Comparison of ENCODE assay signal across 5 cellular contexts in the genomic region with DNA sequence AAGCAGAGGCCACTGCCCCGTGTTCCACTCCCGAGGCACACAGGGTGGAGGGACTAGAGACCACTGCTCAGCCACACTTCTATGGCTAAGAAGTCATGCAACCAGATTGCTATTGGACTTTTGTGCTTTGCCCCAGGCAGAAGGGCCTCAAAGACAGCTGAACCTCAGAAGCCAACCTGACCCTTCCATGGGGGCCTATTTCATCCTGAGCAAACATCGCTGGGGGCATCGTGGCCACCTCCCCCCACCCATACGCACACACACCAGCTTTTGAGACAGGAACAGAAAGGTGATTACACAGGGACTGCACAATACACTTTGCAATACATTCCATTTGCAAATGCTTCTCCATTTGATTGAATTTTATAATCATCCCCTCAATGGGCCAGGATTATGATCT. TPM values are rescaled to one million over a fixed set of nuclear protein-coding genes. Genes with fewer than 3 reads are reported as not detected.
"Had no signal": no experiment of that assay in that cellular context is flagged by ENCODE, and none has a peak within 500 bp of the region (broad histone marks: within the 10 kb centered on the region; RNA-seq: fewer than 3 reads in every experiment).

No MANE protein-coding gene starts in this region.

RNA-seq across cellular contexts. Expression of gene APOL4, which starts 4.0 kb away (rescaled TPM):
- total RNA-seq: epithelial cell of proximal tubule, fibroblast of villous mesenchyme, foreskin keratinocyte, mononuclear cell had no signal
- polyA plus RNA-seq: foreskin keratinocyte, mammary epithelial cell had no signal
